Comparison of ENCODE assay signal across 13 cellular contexts in genomic region chr19:41877916-41878905, GRCh38. TPM values are rescaled to one million over a fixed set of nuclear protein-coding genes. Genes with fewer than 3 reads are reported as not detected.
DNase-seq lines count a peak whose midpoint lies in the region; ATAC-seq and TF ChIP-seq lines count a peak whose summit lies in the region.
"Had no signal": no experiment of that assay in that cellular context is flagged by ENCODE, and none has a peak within 500 bp of the region (broad histone marks: within the 10 kb centered on the region; RNA-seq: fewer than 3 reads in every experiment).

No MANE protein-coding gene starts in this region.

- DNase-seq in GM06990 (ENCODE audit: extremely low read depth, insufficient read length) (peak; percentile 68), neural crest cell (ENCODE audit: low read depth, low spot score) (no peak), EL (no peak), chondrocyte (ENCODE audit: low spot score) (no peak)
- DNase-seq in activated CD4-positive, alpha-beta memory T cell treated with anti-CD3 and anti-CD28 coated beads, Interleukin-2, amount 10 ng/mL, durations not matched to agents 7 days and 5 days, result no peak
- DNase-seq: NCI-H2227 treated with DMSO at 0.1 percent for 48 hours had no signal

- no peak overlapping the region for H3K4me3 Mint-ChIP-seq in activated CD4-positive, alpha-beta memory T cell treated with anti-CD3 and anti-CD28 coated beads, Interleukin-2, amount 10 ng/mL, durations not matched to agents 7 days and 5 days
- H3K4me3 Mint-ChIP-seq in neural crest cell (peak overlapping the region; percentile 44), chondrocyte (ENCODE audit: unreplicated experiment) (no peak overlapping the region)

- H3K9me3 Mint-ChIP-seq in activated CD4-positive, alpha-beta memory T cell treated with anti-CD3 and anti-CD28 coated beads, Interleukin-2, amount 10 ng/mL, durations not matched to agents 7 days and 5 days, result no peaks in the 10 kb centered on the region
- H3K9me3 Mint-ChIP-seq in neural crest cell (no peaks in the 10 kb centered on the region), chondrocyte (ENCODE audit: low read depth) (no peaks in the 10 kb centered on the region)

- CTCF ChIA-PET in activated CD4-positive, alpha-beta memory T cell treated with anti-CD3 and anti-CD28 coated beads, Interleukin-2, amount 10 ng/mL, durations not matched to agents 7 days and 5 days (lab: Charles Lee), result no interaction called here

- TF ChIP-seq CTCF in GM06990 (IDR thresholded peaks at IDR 0.05; ENCODE audit: insufficient read depth, low read length, poor library complexity, severe bottlenecking) (no peak), neural crest cell (conservative IDR thresholded peaks at IDR 0.05) (no peak), chondrocyte (IDR thresholded peaks at IDR 0.05) (no peak)

- POLR2A ChIA-PET in activated CD4-positive, alpha-beta memory T cell treated with anti-CD3 and anti-CD28 coated beads, Interleukin-2, amount 10 ng/mL, durations not matched to agents 7 days and 5 days (lab: Charles Lee), result interaction anchor here (2.3 to 16.1 kb wide), 3 partner anchors 8 to 33 kb away, joined by 8 to 384 read pairs (median 223); partner anchors contain the start of genes ARHGEF1 and RPS19

- H3K4me1 Mint-ChIP-seq in activated CD4-positive, alpha-beta memory T cell treated with anti-CD3 and anti-CD28 coated beads, Interleukin-2, amount 10 ng/mL, durations not matched to agents 7 days and 5 days, result peaks cover 66% of the 10 kb centered on the region
- H3K4me1 Mint-ChIP-seq in neural crest cell (peaks cover 10% of the 10 kb centered on the region), chondrocyte (ENCODE audit: low read depth) (peaks cover 6% of the 10 kb centered on the region)

- no peaks in the 10 kb centered on the region for H3K27me3 Mint-ChIP-seq in activated CD4-positive, alpha-beta memory T cell treated with anti-CD3 and anti-CD28 coated beads, Interleukin-2, amount 10 ng/mL, durations not matched to agents 7 days and 5 days
- H3K27me3 Mint-ChIP-seq in neural crest cell (ENCODE audit: low read depth) (peaks cover 32% of the 10 kb centered on the region), chondrocyte (ENCODE audit: low read depth) (no peaks in the 10 kb centered on the region)

- no peaks in the 10 kb centered on the region for H3K27me3 ChIP-seq in GM06990 (replicated peaks; ENCODE audit: control insufficient read depth, insufficient read depth, low read length)

- H3K36me3 ChIP-seq in GM06990 (ENCODE audit: control insufficient read depth, insufficient read depth, low read length), result peaks cover 13% of the 10 kb centered on the region
- H3K36me3 ChIP-seq: prostate gland had no signal

- peaks cover 8% of the 10 kb centered on the region for H3K36me3 Mint-ChIP-seq in activated CD4-positive, alpha-beta memory T cell treated with anti-CD3 and anti-CD28 coated beads, Interleukin-2, amount 10 ng/mL, durations not matched to agents 7 days and 5 days (ENCODE audit: low read depth)
- H3K36me3 Mint-ChIP-seq in neural crest cell (ENCODE audit: low read depth) (no peaks in the 10 kb centered on the region), chondrocyte (ENCODE audit: low read depth) (no peaks in the 10 kb centered on the region)

- H3K27ac Mint-ChIP-seq in activated CD4-positive, alpha-beta memory T cell treated with anti-CD3 and anti-CD28 coated beads, Interleukin-2, amount 10 ng/mL, durations not matched to agents 7 days and 5 days, result peak overlapping the region; percentile 21
- no peak overlapping the region for H3K27ac Mint-ChIP-seq in neural crest cell (ENCODE audit: unreplicated experiment)
- H3K27ac Mint-ChIP-seq in chondrocyte (ENCODE audit: unreplicated experiment), result no peak overlapping the region

- peak overlapping the region; percentile 78 for H3K4me3 ChIP-seq in GM06990 (replicated peaks; ENCODE audit: low read depth, low read length)
- H3K4me3 ChIP-seq: prostate gland had no signal

- peak; percentile 18 for ATAC-seq in GM18907 (IDR thresholded peaks at IDR 0.05; ENCODE audit: unreplicated experiment)
- ATAC-seq in GM19324 (IDR thresholded peaks at IDR 0.05; ENCODE audit: low FRiP score, unreplicated experiment), result no peak
- no peak for ATAC-seq in GM21528 (IDR thresholded peaks at IDR 0.05; ENCODE audit: low FRiP score, unreplicated experiment)
- ATAC-seq: Right ventricle myocardium inferior had no signal

RNA-seq across cellular contexts. Expression of gene CD79A, which starts 1.1 kb away (rescaled TPM):
- under 1 TPM; 0.35 to 0.38 TPM for total RNA-seq in activated CD4-positive, alpha-beta memory T cell treated with anti-CD3 and anti-CD28 coated beads, Interleukin-2, amount 10 ng/mL, durations not matched to agents 7 days and 5 days
- 0.32 and 0.70 TPM in 2 replicates for total RNA-seq in neural crest cell
- 0.36 TPM in 1 of 3 replicates, not detected in the others for total RNA-seq in chondrocyte
- total RNA-seq: Daoy had no signal

RNA-seq across cellular contexts. Expression of gene ARHGEF1, which starts 4.8 kb away (rescaled TPM):
- 100 to 1,000 TPM; 657 TPM for total RNA-seq in activated CD4-positive, alpha-beta memory T cell treated with anti-CD3 and anti-CD28 coated beads, Interleukin-2, amount 10 ng/mL, durations not matched to agents 7 days and 5 days
- total RNA-seq in neural crest cell, result 62.3 and 69.9 TPM in 2 replicates
- total RNA-seq in chondrocyte, result 70.5 to 105 TPM (median 73.2 TPM) in 3 replicates

RNA-seq across cellular contexts. Expression of gene RPS19, which starts 18.2 kb away (rescaled TPM):
- total RNA-seq in activated CD4-positive, alpha-beta memory T cell treated with anti-CD3 and anti-CD28 coated beads, Interleukin-2, amount 10 ng/mL, durations not matched to agents 7 days and 5 days, result 1,000 to 10,000 TPM; 2,625 to 2,652 TPM
- total RNA-seq in neural crest cell (2,492 and 2,613 TPM in 2 replicates), chondrocyte (1,424 to 1,797 TPM (median 1,457 TPM) in 3 replicates)

RNA-seq across cellular contexts. Expression of gene DMRTC2, which starts 33.4 kb away (rescaled TPM):
- total RNA-seq in activated CD4-positive, alpha-beta memory T cell treated with anti-CD3 and anti-CD28 coated beads, Interleukin-2, amount 10 ng/mL, durations not matched to agents 7 days and 5 days, result not detected
- total RNA-seq in neural crest cell (not detected in 2 replicates), chondrocyte (not detected in 3 replicates)
- total RNA-seq: activated CD8-positive, alpha-beta memory T cell treated with anti-CD3 and anti-CD28 coated beads for 36 hours; Daoy; Right ventricle myocardium inferior had no signal

RNA-seq across cellular contexts. Expression of gene LYPD4, which starts 33.7 kb away (rescaled TPM):
- not detected for total RNA-seq in activated CD4-positive, alpha-beta memory T cell treated with anti-CD3 and anti-CD28 coated beads, Interleukin-2, amount 10 ng/mL, durations not matched to agents 7 days and 5 days
- total RNA-seq in neural crest cell (not detected in 2 replicates), chondrocyte (not detected in 3 replicates)
- total RNA-seq: activated CD8-positive, alpha-beta memory T cell treated with anti-CD3 and anti-CD28 coated beads for 36 hours; Daoy; Right ventricle myocardium inferior had no signal
